ENCODE assay signal across 8 cellular contexts in the genomic region with DNA sequence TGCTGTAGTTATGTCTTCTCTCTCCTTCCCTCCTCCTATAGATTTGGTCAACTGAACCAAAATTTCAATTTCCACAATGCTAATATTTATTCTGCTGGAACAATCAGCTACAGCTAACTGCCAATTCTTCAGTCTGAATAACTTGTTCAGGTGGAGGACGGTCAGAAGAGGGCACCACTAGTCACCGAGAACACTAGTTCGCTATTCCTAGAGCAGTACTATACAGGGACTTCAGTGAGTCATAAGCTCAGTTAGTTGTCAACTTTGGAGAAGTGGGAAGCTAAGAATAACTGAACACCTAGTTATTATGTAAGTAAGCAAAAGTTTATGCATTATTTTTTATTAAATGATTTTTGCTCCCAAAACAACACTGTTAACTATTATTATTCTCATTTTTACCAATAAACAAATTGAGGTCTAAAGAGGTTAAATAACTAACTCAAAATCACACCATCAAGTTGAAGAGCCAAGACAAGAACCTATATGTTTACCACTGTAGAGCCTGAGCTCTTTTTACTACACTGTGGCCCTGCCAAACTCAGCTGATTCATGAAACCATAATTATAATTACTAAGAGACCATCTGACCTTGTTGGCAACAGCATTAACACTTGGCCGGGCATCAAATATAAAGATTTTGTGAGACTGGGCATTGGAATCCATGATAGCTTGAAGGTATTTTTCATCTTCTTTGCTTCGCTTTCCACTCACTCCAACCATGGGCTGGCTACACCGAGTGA. TPM values are rescaled to one million over a fixed set of nuclear protein-coding genes. Genes with fewer than 3 reads are reported as not detected.
A peak's percentile ranks its signal among the peaks of the same experiment; 100 is the strongest.
DNase-seq lines count a peak whose midpoint lies in the region; ATAC-seq and TF ChIP-seq lines count a peak whose summit lies in the region.

No MANE protein-coding gene starts in this region.

- H3K36me3 ChIP-seq in liver (ENCODE audit: control insufficient read depth in 4 of 4, insufficient read depth in 3 of 4, low read depth in 1 of 4, low read length in 3 of 4) (peaks cover 0 to 13% (median 4%) of the 10 kb centered on the region in 4 donors), tibial artery (peaks cover 30 to 36% (median 31%) of the 10 kb centered on the region in 3 donors)

- H3K9ac ChIP-seq in liver (ENCODE audit: low read depth in 1 of 2, low read length in 2 of 2) = no peak overlapping the region

- H3K9me3 ChIP-seq in liver (ENCODE audit: control insufficient read depth in 4 of 4, low read length in 3 of 4) = no peaks in the 10 kb centered on the region
- H3K9me3 ChIP-seq in tibial artery = no peaks in the 10 kb centered on the region

- intact Hi-C loops in tibial artery (cut with DNase I; ENCODE audit: low total_unique reads) = loop anchor here (5.0 to 10.0 kb wide), 2 partner anchors 493 to 546 kb away; a partner anchor contains a TSS

- H3K4me3 ChIP-seq in choroid plexus epithelial cell (ENCODE audit: low read depth, low read length) = no peak overlapping the region
- no peak overlapping the region for H3K4me3 ChIP-seq in liver (ENCODE audit: low read depth in 1 of 3, low read length in 3 of 3)
- no peak overlapping the region for H3K4me3 ChIP-seq in tibial artery

- H3K27me3 ChIP-seq in liver (ENCODE audit: control insufficient read depth in 4 of 4, insufficient read depth in 4 of 4, low read length in 3 of 4) (no peaks in the 10 kb centered on the region), tibial artery (no peaks in the 10 kb centered on the region)

- peak; percentile 64 to 78 for TF ChIP-seq RAD21 in liver (IDR thresholded peaks at IDR 0.05)

- no peaks in the 10 kb centered on the region for H3K4me1 ChIP-seq in liver (ENCODE audit: control insufficient read depth in 4 of 4, insufficient read depth in 4 of 4, low read length in 3 of 4)
- peaks cover 0 to 5% (median 4%) of the 10 kb centered on the region in 4 donors for H3K4me1 ChIP-seq in tibial artery

- TF ChIP-seq CTCF in choroid plexus epithelial cell (conservative IDR thresholded peaks at IDR 0.05; ENCODE audit: low read depth, low read length) (peak; percentile 77), liver (IDR thresholded peaks at IDR 0.05; ENCODE audit: low read depth, low read length, missing input control) (peak; percentile 25), tibial artery (IDR thresholded peaks at IDR 0.05) (peak; percentile 57 to 67)

- peak; percentile 61 to 65 for DNase-seq in AML-193 (lab: John Stamatoyannopoulos, UW)
- DNase-seq in HT1080 (ENCODE audit: low read depth) = peak; percentile 66
- peak; percentile 16 for DNase-seq in SK-N-DZ (ENCODE audit: low spot score)
- peak; percentile 92 for DNase-seq in choroid plexus epithelial cell (ENCODE audit: low read depth)
- peak; percentile 66 to 79 for DNase-seq in tibial artery

- peak; percentile 46 for ATAC-seq in GM18499 (IDR thresholded peaks at IDR 0.05; ENCODE audit: insufficient read depth, unreplicated experiment)
- no peak for ATAC-seq in GM19023 (IDR thresholded peaks at IDR 0.05; ENCODE audit: unreplicated experiment)

- whole genome bisulfite sequencing in liver = 75% methylated on average over 6 of the region's 6 CpGs

- H3K27ac ChIP-seq in liver (ENCODE audit: low read depth in 1 of 2, low read length in 2 of 2) (no peak overlapping the region), tibial artery (peak overlapping the region; percentile 19 to 33)

TF ChIP-seq in liver, 16 proteins besides CTCF, POLR2A, EP300 and RAD21:
- TF ChIP-seq HNF4A (conservative IDR thresholded peaks at IDR 0.05) (no peak), FOXA2 (IDR thresholded peaks at IDR 0.05) (no peak), JUND (IDR thresholded peaks at IDR 0.05) (no peak)
- TF ChIP-seq, protein P1, sequence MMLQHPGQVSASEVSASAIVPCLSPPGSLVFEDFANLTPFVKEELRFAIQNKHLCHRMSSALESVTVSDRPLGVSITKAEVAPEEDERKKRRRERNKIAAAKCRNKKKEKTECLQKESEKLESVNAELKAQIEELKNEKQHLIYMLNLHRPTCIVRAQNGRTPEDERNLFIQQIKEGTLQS (IDR thresholded peaks at IDR 0.05) = no peak
TF ChIP-seq in liver: peak in this region for 0.

RNA-seq across cellular contexts. Expression of a gene that starts 59.0 kb away (rescaled TPM):
- 27.0 and 32.8 TPM in 2 replicates for total RNA-seq in HT1080 (2014; rRNA removed; shearing (Covaris generic))
- polyA plus RNA-seq in HT1080 (2015; cell fraction: cytosol; rRNA removed) = 23.4 and 28.4 TPM in 2 replicates
- 45.4 and 46.9 TPM in 2 replicates for polyA plus RNA-seq in HT1080 (2015; cell fraction: nucleus; rRNA removed)
- polyA plus RNA-seq in SK-N-DZ (2014; cell fraction: cytosol; rRNA removed) = 60.7 and 83.4 TPM in 2 replicates
- polyA plus RNA-seq in SK-N-DZ (2014; cell fraction: nucleus; rRNA removed) = 106 and 115 TPM in 2 replicates
- total RNA-seq in liver = 10 to 100 TPM; 30.6 to 31.5 TPM
- 10 to 100 TPM; 11.2 to 32.8 TPM for polyA plus RNA-seq in liver

RNA-seq across cellular contexts. Expression of a gene that starts 59.7 kb away (rescaled TPM):
- total RNA-seq in HT1080 (2014; rRNA removed; shearing (Covaris generic)) = 11.9 and 13.2 TPM in 2 replicates
- 13.0 and 14.0 TPM in 2 replicates for polyA plus RNA-seq in HT1080 (2015; cell fraction: cytosol; rRNA removed)
- polyA plus RNA-seq in HT1080 (2015; cell fraction: nucleus; rRNA removed) = 89.9 and 90.5 TPM in 2 replicates
- polyA plus RNA-seq in SK-N-DZ (2014; cell fraction: cytosol; rRNA removed) = 43.3 and 52.2 TPM in 2 replicates
- polyA plus RNA-seq in SK-N-DZ (2014; cell fraction: nucleus; rRNA removed) = 168 and 193 TPM in 2 replicates
- 10 to 100 TPM; 17.1 to 62.9 TPM for total RNA-seq in liver
- polyA plus RNA-seq in liver = 10 to 100 TPM in 1 of 2 donors, 1 to 10 TPM in 1; 5.0 to 21.5 TPM

Comparison
In these comparisons a context has a peak if more than half of its experiments do, and no peak if none do; other contexts are left out.
1. DNase-seq: peak in every context shown above with its lines; median percentile 92 in choroid plexus epithelial cell; 72 in tibial artery; 66 in HT1080; 63 in AML-193; 16 in SK-N-DZ.
2. CTCF ChIP-seq: peak in every context shown above with its lines; median percentile 77 in choroid plexus epithelial cell; 62 in tibial artery; 25 in liver.
3. H3K27ac ChIP-seq: peak in tibial artery (2 of 2); none in liver (0 of 2).